Comparison of ENCODE assay signal across 35 cellular contexts in genomic region chr11:99916078-99916477, GRCh38.
"Had no signal": no experiment of that assay in that cellular context is flagged by ENCODE, and none has a peak within 500 bp of the region (broad histone marks: within the 10 kb centered on the region; RNA-seq: fewer than 3 reads in every experiment).

No MANE protein-coding gene starts in this region.

- H3K9me3 ChIP-seq: adrenal gland had no signal

- H3K36me3 ChIP-seq: adrenal gland, brain microvascular endothelial cell, breast epithelium had no signal

- H3K27me3 ChIP-seq: adrenal gland, body of pancreas, brain microvascular endothelial cell, breast epithelium had no signal

- H3K27ac Mint-ChIP-seq: activated B cell treated with CpG ODN at 0.5 μM for 24 hours; activated CD4-positive, alpha-beta memory T cell treated with anti-CD3 and anti-CD28 coated beads for 36 hours; activated CD4-positive, alpha-beta T cell treated with anti-CD3 and anti-CD28 coated beads, Interleukin-2, amount 10 ng/mL, durations not matched to agents 24 days and 14 days; activated CD8-positive, alpha-beta T cell treated with anti-CD3 and anti-CD28 coated beads for 36 hours; activated naive CD4-positive, alpha-beta T cell treated with anti-CD3 and anti-CD28 coated beads for 36 hours; activated naive CD4-positive, alpha-beta T cell treated with anti-CD3 and anti-CD28 coated beads, Interleukin-2, amount 50 U/mL, for 72 hours; activated naive CD8-positive, alpha-beta T cell treated with anti-CD3 and anti-CD28 coated beads for 36 hours; activated T-cell treated with anti-CD3 and anti-CD28 coated beads, Interleukin-2, amount 50 U/mL, for 72 hours; activated T-helper 1 cell treated with anti-CD3 and anti-CD28 coated beads, Interleukin-12 subunit alpha, Interleukin-12 subunit beta, Interleukin-2, Interleukin-4 antibody, amounts not matched to agents 30 ng/mL and 10 ng/mL and 1 ng/mL, durations not matched to agents 14 hours and 24 hours and 36 hours; activated T-helper 17 cell treated with anti-CD3 and anti-CD28 coated beads, Interleukin-2, amount 50 U/mL, for 72 hours; T-helper 1 cell treated with Interleukin-12 subunit alpha and Interleukin-12 subunit beta and Interleukin-4 antibody, amounts not matched to agents 30 μg/mL and 1 μg/mL, for 36 hours; T-helper 2 cell treated with Interferon-gamma antibody and Interleukin-4, amounts not matched to agents 5 μg/mL and 100 μg/mL, for 36 hours had no signal

- H3K27ac ChIP-seq: adrenal gland, body of pancreas, brain microvascular endothelial cell, breast epithelium, VCaP had no signal

- H3K4me3 ChIP-seq: adrenal gland, body of pancreas, breast epithelium had no signal

- H3K36me3 Mint-ChIP-seq: activated CD4-positive, alpha-beta memory T cell treated with anti-CD3 and anti-CD28 coated beads for 36 hours; activated naive CD8-positive, alpha-beta T cell treated with anti-CD3 and anti-CD28 coated beads for 36 hours had no signal

- ATAC-seq: activated CD8-positive, alpha-beta T cell treated with anti-CD3 and anti-CD28 coated beads for 36 hours; activated naive CD4-positive, alpha-beta T cell treated with anti-CD3 and anti-CD28 coated beads, Interleukin-2, amount 50 U/mL, for 72 hours; activated T-cell treated with anti-CD3 and anti-CD28 coated beads, Interleukin-2, amount 50 U/mL, for 4 hours; activated T-cell treated with anti-CD3 and anti-CD28 coated beads, Interleukin-2, amount 50 U/mL, for 72 hours; activated T-helper 17 cell treated with anti-CD3 and anti-CD28 coated beads, Interleukin-2, amount 50 U/mL, for 72 hours; body of pancreas had no signal

- DNase-seq: activated B cell treated with CpG ODN at 0.5 μM for 24 hours; activated CD4-positive, alpha-beta memory T cell treated with anti-CD3 and anti-CD28 coated beads for 36 hours; activated CD4-positive, alpha-beta T cell treated with anti-CD3 and anti-CD28 coated beads for 4 hours; activated CD4-positive, alpha-beta T cell treated with anti-CD3 and anti-CD28 coated beads, Interleukin-2, amount 10 ng/mL, durations not matched to agents 24 days and 14 days; activated CD4-positive, alpha-beta T cell treated with anti-CD3 and anti-CD28 coated beads, Interleukin-2, amount 50 U/mL, for 1 hour; activated CD4-positive, alpha-beta T cell treated with anti-CD3 and anti-CD28 coated beads, Interleukin-2, amount 50 U/mL, for 4 hours; activated CD4-positive, CD25-positive, alpha-beta regulatory T cell treated with anti-CD3 and anti-CD28 coated beads, Interleukin-2, amount 50 U/mL, for 72 hours; activated CD8-positive, alpha-beta memory T cell treated with anti-CD3 and anti-CD28 coated beads, Interleukin-2, amount 50 U/mL, for 4 hours; activated CD8-positive, alpha-beta T cell treated with anti-CD3 and anti-CD28 coated beads for 36 hours; activated effector memory CD4-positive, alpha-beta T cell treated with anti-CD3 and anti-CD28 coated beads, Interleukin-2, amount 50 U/mL, for 16 hours; activated gamma-delta T cell treated with Interleukin-2 at 50 U/mL for 16 hours; activated naive CD4-positive, alpha-beta T cell; activated naive CD4-positive, alpha-beta T cell treated with anti-CD3 and anti-CD28 coated beads for 36 hours; activated naive CD4-positive, alpha-beta T cell treated with anti-CD3 and anti-CD28 coated beads, Interleukin-2, amount 50 U/mL, for 16 hours; activated naive CD8-positive, alpha-beta T cell treated with anti-CD3 and anti-CD28 coated beads for 36 hours; activated T-cell treated with anti-CD3 and anti-CD28 coated beads for 4 hours; activated T-cell treated with anti-CD3 and anti-CD28 coated beads, Interleukin-2, amount 50 U/mL, for 1 hour; activated T-cell treated with anti-CD3 and anti-CD28 coated beads, Interleukin-2, amount 50 U/mL, for 4 hours; activated T-cell treated with anti-CD3 and anti-CD28 coated beads, Interleukin-2, amount 50 U/mL, for 72 hours; adrenal gland; amniotic stem cell; aorta; body of pancreas; brain microvascular endothelial cell; central memory CD4-positive, alpha-beta T cell; T-helper 1 cell; T-helper 2 cell; T-helper 9 cell had no signal

- H3K4me1 ChIP-seq: adrenal gland, body of pancreas, breast epithelium had no signal

- H3K4me1 Mint-ChIP-seq: activated B cell treated with CpG ODN at 0.5 μM for 24 hours; activated CD4-positive, alpha-beta T cell treated with anti-CD3 and anti-CD28 coated beads, Interleukin-2, amount 10 ng/mL, durations not matched to agents 24 days and 14 days; activated naive CD8-positive, alpha-beta T cell treated with anti-CD3 and anti-CD28 coated beads for 36 hours; activated T-helper 17 cell treated with anti-CD3 and anti-CD28 coated beads, Interleukin-2, amount 50 U/mL, for 72 hours had no signal

- H3K4me3 Mint-ChIP-seq: activated B cell treated with CpG ODN at 0.5 μM for 24 hours; activated CD4-positive, alpha-beta memory T cell treated with anti-CD3 and anti-CD28 coated beads for 36 hours; activated CD4-positive, alpha-beta T cell treated with anti-CD3 and anti-CD28 coated beads, Interleukin-2, amount 10 ng/mL, durations not matched to agents 24 days and 14 days; activated CD8-positive, alpha-beta T cell treated with anti-CD3 and anti-CD28 coated beads for 36 hours; activated naive CD4-positive, alpha-beta T cell treated with anti-CD3 and anti-CD28 coated beads for 36 hours; activated naive CD8-positive, alpha-beta T cell treated with anti-CD3 and anti-CD28 coated beads for 36 hours; activated T-cell treated with anti-CD3 and anti-CD28 coated beads, Interleukin-2, amount 50 U/mL, for 4 hours; activated T-cell treated with anti-CD3 and anti-CD28 coated beads, Interleukin-2, amount 50 U/mL, for 72 hours; activated T-helper 1 cell treated with anti-CD3 and anti-CD28 coated beads, Interleukin-12 subunit alpha, Interleukin-12 subunit beta, Interleukin-2, Interleukin-4 antibody, amounts not matched to agents 30 ng/mL and 10 ng/mL and 1 ng/mL, durations not matched to agents 14 hours and 24 hours and 36 hours; activated T-helper 17 cell treated with anti-CD3 and anti-CD28 coated beads, Interleukin-2, amount 50 U/mL, for 72 hours; T-helper 1 cell treated with Interleukin-12 subunit alpha and Interleukin-12 subunit beta and Interleukin-4 antibody, amounts not matched to agents 30 μg/mL and 1 μg/mL, for 36 hours; T-helper 2 cell treated with Interferon-gamma antibody and Interleukin-4, amounts not matched to agents 5 μg/mL and 100 μg/mL, for 36 hours had no signal

- H3K27me3 Mint-ChIP-seq: activated B cell treated with CpG ODN at 0.5 μM for 24 hours; activated CD4-positive, alpha-beta memory T cell treated with anti-CD3 and anti-CD28 coated beads for 36 hours; activated CD4-positive, alpha-beta T cell treated with anti-CD3 and anti-CD28 coated beads, Interleukin-2, amount 10 ng/mL, durations not matched to agents 24 days and 14 days; activated CD8-positive, alpha-beta T cell treated with anti-CD3 and anti-CD28 coated beads for 36 hours; activated naive CD8-positive, alpha-beta T cell treated with anti-CD3 and anti-CD28 coated beads for 36 hours; activated T-helper 17 cell treated with anti-CD3 and anti-CD28 coated beads, Interleukin-2, amount 50 U/mL, for 72 hours had no signal
